In genomic region chr15:31459011-31459748, GRCh38 we compare ENCODE assay signal across 9 cellular contexts.
DNase-seq lines count a peak whose midpoint lies in the region; ATAC-seq and TF ChIP-seq lines count a peak whose summit lies in the region.
"Had no signal": no experiment of that assay in that cellular context is flagged by ENCODE, and none has a peak within 500 bp of the region (broad histone marks: within the 10 kb centered on the region; RNA-seq: fewer than 3 reads in every experiment).

No MANE protein-coding gene starts in this region.

- peak overlapping the region; percentile 81 for H3K4me3 Mint-ChIP-seq in activated CD4-positive, alpha-beta T cell treated with anti-CD3 and anti-CD28 coated beads, Interleukin-2, amount 10 ng/mL, durations not matched to agents 24 days and 14 days

- peak; percentile 25 for TF ChIP-seq POLR2A in GM19099 (IDR thresholded peaks at IDR 0.05; ENCODE audit: extremely low read depth, insufficient read length, low read depth)

- peak; percentile 85 for DNase-seq in activated CD4-positive, alpha-beta T cell treated with anti-CD3 and anti-CD28 coated beads, Interleukin-2, amount 10 ng/mL, durations not matched to agents 24 days and 14 days
- peak; percentile 50 to 60 for DNase-seq in stimulated activated CD4-positive, alpha-beta T cell treated with anti-CD3 and anti-CD28 coated beads, Interleukin-12 subunit alpha, Interleukin-12 subunit beta, amount 100 ng/mL, for 24 hours (ENCODE audit: low read depth in 2 of 2)
- no peak for DNase-seq in NCI-H510A (lab: John Stamatoyannopoulos, UW)
- no peak for DNase-seq in globus pallidus (ENCODE audit: low spot score)
- no peak for DNase-seq in UCSD-AML1 (lab: John Stamatoyannopoulos, UW; ENCODE audit: unreplicated experiment)
- no peak for DNase-seq in DMS79 treated with DMSO at 0.1 percent for 48 hours (lab: John Stamatoyannopoulos, UW)

- peaks cover 5% of the 10 kb centered on the region for H3K36me3 Mint-ChIP-seq in activated CD4-positive, alpha-beta T cell treated with anti-CD3 and anti-CD28 coated beads, Interleukin-2, amount 10 ng/mL, durations not matched to agents 24 days and 14 days (ENCODE audit: low read depth)

- peak; percentile 87 for ATAC-seq in HG02973 (IDR thresholded peaks at IDR 0.05; ENCODE audit: unreplicated experiment)
- ATAC-seq: K562 had no signal

- H3K27me3 Mint-ChIP-seq in activated CD4-positive, alpha-beta T cell treated with anti-CD3 and anti-CD28 coated beads, Interleukin-2, amount 10 ng/mL, durations not matched to agents 24 days and 14 days, result no peaks in the 10 kb centered on the region

- peaks cover 28% of the 10 kb centered on the region for H3K4me1 Mint-ChIP-seq in activated CD4-positive, alpha-beta T cell treated with anti-CD3 and anti-CD28 coated beads, Interleukin-2, amount 10 ng/mL, durations not matched to agents 24 days and 14 days

- H3K9me3 Mint-ChIP-seq in activated CD4-positive, alpha-beta T cell treated with anti-CD3 and anti-CD28 coated beads, Interleukin-2, amount 10 ng/mL, durations not matched to agents 24 days and 14 days, result peaks cover 10% of the 10 kb centered on the region

- intact Hi-C loops in activated CD4-positive, alpha-beta T cell treated with anti-CD3 and anti-CD28 coated beads, Interleukin-2, amount 10 ng/mL, durations not matched to agents 24 days and 14 days (cut with micrococcal nuclease), result loop anchor here (1.0 kb wide), 5 partner anchors 14 to 114 kb away; no protein-coding TSS in a partner anchor

- H3K27ac Mint-ChIP-seq in activated CD4-positive, alpha-beta T cell treated with anti-CD3 and anti-CD28 coated beads, Interleukin-2, amount 10 ng/mL, durations not matched to agents 24 days and 14 days, result peak overlapping the region; percentile 96

Comparison
In these comparisons a context has a peak if more than half of its experiments do, and no peak if none do; other contexts are left out.
1. DNase-seq: peak in activated CD4-positive, alpha-beta T cell treated with anti-CD3 and anti-CD28 coated beads, Interleukin-2, amount 10 ng/mL, durations not matched to agents 24 days and 14 days (single experiment) and stimulated activated CD4-positive, alpha-beta T cell treated with anti-CD3 and anti-CD28 coated beads, Interleukin-12 subunit alpha, Interleukin-12 subunit beta, amount 100 ng/mL, for 24 hours (2 of 2); none in NCI-H510A (single experiment), globus pallidus (single experiment), UCSD-AML1 (single experiment) and DMS79 treated with DMSO at 0.1 percent for 48 hours (single experiment).